16 cellular contexts compared by ENCODE assay signal in genomic region chr3:150311156-150311555, GRCh38.
DNase-seq lines count a peak whose midpoint lies in the region; ATAC-seq and TF ChIP-seq lines count a peak whose summit lies in the region.
"Had no signal": no experiment of that assay in that cellular context is flagged by ENCODE, and none has a peak within 500 bp of the region (broad histone marks: within the 10 kb centered on the region; RNA-seq: fewer than 3 reads in every experiment).

No MANE protein-coding gene starts in this region.

- no peaks in the 10 kb centered on the region for H3K9me3 Mint-ChIP-seq in Calu3 (ENCODE audit: low read depth, unreplicated experiment)
- H3K9me3 Mint-ChIP-seq in mesothelial cell of epicardium: peaks cover 12% of the 10 kb centered on the region
- H3K9me3 Mint-ChIP-seq in activated CD8-positive, alpha-beta T cell treated with anti-CD3 and anti-CD28 coated beads, Interleukin-2, amount 10 ng/mL, durations not matched to agents 7 days and 5 days (ENCODE audit: insufficient read depth): no peaks in the 10 kb centered on the region
- peaks cover 9% of the 10 kb centered on the region for H3K9me3 Mint-ChIP-seq in chondrocyte (ENCODE audit: low read depth)
- H3K9me3 Mint-ChIP-seq: CD8-positive, alpha-beta T cell had no signal

- H3K27ac Mint-ChIP-seq in Calu3 (ENCODE audit: unreplicated experiment) (peak overlapping the region; percentile 6), mesothelial cell of epicardium (peak overlapping the region; percentile 32), chondrocyte (ENCODE audit: unreplicated experiment) (no peak overlapping the region)
- H3K27ac Mint-ChIP-seq in activated CD8-positive, alpha-beta T cell treated with anti-CD3 and anti-CD28 coated beads, Interleukin-2, amount 10 ng/mL, durations not matched to agents 7 days and 5 days: no peak overlapping the region
- H3K27ac Mint-ChIP-seq: CD14-positive monocyte; CD8-positive, alpha-beta T cell; IgD-negative memory B cell had no signal

- H3K36me3 Mint-ChIP-seq in Calu3 (ENCODE audit: insufficient read depth, unreplicated experiment): peaks cover 6% of the 10 kb centered on the region
- no peaks in the 10 kb centered on the region for H3K36me3 Mint-ChIP-seq in mesothelial cell of epicardium
- no peaks in the 10 kb centered on the region for H3K36me3 Mint-ChIP-seq in activated CD8-positive, alpha-beta T cell treated with anti-CD3 and anti-CD28 coated beads, Interleukin-2, amount 10 ng/mL, durations not matched to agents 7 days and 5 days (ENCODE audit: low read depth)
- H3K36me3 Mint-ChIP-seq in chondrocyte (ENCODE audit: low read depth): no peaks in the 10 kb centered on the region
- H3K36me3 Mint-ChIP-seq: CD14-positive monocyte; CD8-positive, alpha-beta T cell had no signal

- no peak overlapping the region for H3K4me3 ChIP-seq in Panc1 (ENCODE audit: low read depth in 2 of 2, low read length in 2 of 2)
- no peak overlapping the region for H3K4me3 ChIP-seq in thyroid gland (replicated peaks in 1 of 3)

- CTCF ChIA-PET in Calu3 (lab: Charles Lee): no interaction called here
- CTCF ChIA-PET in Panc1 (lab: Charles Lee): no interaction called here
- CTCF ChIA-PET in activated CD8-positive, alpha-beta T cell treated with anti-CD3 and anti-CD28 coated beads, Interleukin-2, amount 10 ng/mL, durations not matched to agents 7 days and 5 days (lab: Charles Lee): no interaction called here

- in situ Hi-C loops in Panc1 (cut with HindIII; ENCODE audit: low pct_unique_long_range_greater_than_20kb, low sequenced_read_pairs): no loop called here

- no peak for TF ChIP-seq CTCF in Calu3 (IDR thresholded peaks at IDR 0.05; ENCODE audit: unreplicated experiment)
- TF ChIP-seq CTCF in Panc1 (IDR thresholded peaks at IDR 0.05): no peak
- no peak for TF ChIP-seq CTCF in mesothelial cell of epicardium (IDR thresholded peaks at IDR 0.05; ENCODE audit: unreplicated experiment)
- no peak for TF ChIP-seq CTCF in thyroid gland (IDR thresholded peaks at IDR 0.05)
- TF ChIP-seq CTCF in chondrocyte (IDR thresholded peaks at IDR 0.05): no peak

- ATAC-seq in Panc1: no peak
- no peak for ATAC-seq in activated CD8-positive, alpha-beta T cell treated with anti-CD3 and anti-CD28 coated beads, Interleukin-2, amount 10 ng/mL, durations not matched to agents 7 days and 5 days
- ATAC-seq: CD8-positive, alpha-beta T cell had no signal

- no peak overlapping the region for H3K4me3 Mint-ChIP-seq in Calu3 (ENCODE audit: low read depth, unreplicated experiment)
- H3K4me3 Mint-ChIP-seq in mesothelial cell of epicardium: no peak overlapping the region
- H3K4me3 Mint-ChIP-seq in activated CD8-positive, alpha-beta T cell treated with anti-CD3 and anti-CD28 coated beads, Interleukin-2, amount 10 ng/mL, durations not matched to agents 7 days and 5 days: no peak overlapping the region
- no peak overlapping the region for H3K4me3 Mint-ChIP-seq in chondrocyte (ENCODE audit: unreplicated experiment)
- H3K4me3 Mint-ChIP-seq: CD14-positive monocyte; CD8-positive, alpha-beta T cell; IgD-negative memory B cell had no signal

- H3K27ac ChIP-seq in Panc1 (ENCODE audit: low read length): peak overlapping the region; percentile 60
- peak overlapping the region; percentile 21 to 56 (median 37) for H3K27ac ChIP-seq in thyroid gland
- H3K27ac ChIP-seq: 22Rv1 had no signal

- TF ChIP-seq POLR2A in thyroid gland (IDR thresholded peaks at IDR 0.05): no peak

- WGBS in thyroid gland, 2 donors: 83 to 91% methylated on average over 1 of the region's 1 CpG

- H3K27me3 ChIP-seq in Panc1 (ENCODE audit: control insufficient read depth, insufficient read depth, low read length) (no peaks in the 10 kb centered on the region), thyroid gland (no peaks in the 10 kb centered on the region)

- POLR2A ChIA-PET in Panc1 (lab: Charles Lee): interaction anchor here (1.3 kb wide), 1 partner anchor 18 kb away, joined by 5 read pairs; no protein-coding TSS in a partner anchor
- POLR2A ChIA-PET in activated CD8-positive, alpha-beta T cell treated with anti-CD3 and anti-CD28 coated beads, Interleukin-2, amount 10 ng/mL, durations not matched to agents 7 days and 5 days (lab: Charles Lee): no interaction called here

- intact Hi-C loops in Calu3 (cut with micrococcal nuclease; ENCODE audit: unreplicated experiment) (no loop called here), Panc1 (cut with micrococcal nuclease; ENCODE audit: unreplicated experiment) (no loop called here), thyroid gland (cut with DNase I) (no loop called here)

- H3K4me1 ChIP-seq in Panc1 (ENCODE audit: control insufficient read depth, insufficient read depth, low read length) (peaks cover 13% of the 10 kb centered on the region), thyroid gland (peaks cover 20 to 24% of the 10 kb centered on the region in 2 donors)

- DNase-seq in Calu3 (no peak), Panc1 (ENCODE audit: low read depth, low spot score) (no peak), mesothelial cell of epicardium (ENCODE audit: low spot score in 2 of 2, unreplicated experiment in 2 of 2) (no peak), thyroid gland (no peak), chondrocyte (ENCODE audit: low spot score) (no peak), DMS114 treated with DMSO at 0.1 percent for 48 hours (lab: John Stamatoyannopoulos, UW; ENCODE audit: unreplicated experiment) (no peak)
- no peak for DNase-seq in activated CD8-positive, alpha-beta T cell treated with anti-CD3 and anti-CD28 coated beads, Interleukin-2, amount 10 ng/mL, durations not matched to agents 7 days and 5 days
- no peak for DNase-seq in effector CD4-positive, alpha-beta T cell
- DNase-seq: CD8-positive, alpha-beta T cell; COR-L47; DMS53; GF-D8; H7 had no signal

- peaks cover 32% of the 10 kb centered on the region; the same call in 1 of the 2 replicates for H3K9me3 ChIP-seq in Panc1 (ENCODE audit: control insufficient read depth, insufficient read depth, low read depth, low read length)
- no peaks in the 10 kb centered on the region for H3K9me3 ChIP-seq in thyroid gland

- H3K4me1 Mint-ChIP-seq in Calu3 (ENCODE audit: low read depth, unreplicated experiment) (peaks cover 65% of the 10 kb centered on the region), mesothelial cell of epicardium (peaks cover 50% of the 10 kb centered on the region), chondrocyte (ENCODE audit: low read depth) (peaks cover 18% of the 10 kb centered on the region)
- H3K4me1 Mint-ChIP-seq in activated CD8-positive, alpha-beta T cell treated with anti-CD3 and anti-CD28 coated beads, Interleukin-2, amount 10 ng/mL, durations not matched to agents 7 days and 5 days (ENCODE audit: low read depth): no peaks in the 10 kb centered on the region
- H3K4me1 Mint-ChIP-seq: CD14-positive monocyte, IgD-negative memory B cell had no signal

- BruUV-seq in Calu3 (replicated peaks; lab: Mats Ljungman, UMichigan) (no TSS peak), Panc1 (replicated peaks; lab: Mats Ljungman, UMichigan) (no TSS peak)

- H3K36me3 ChIP-seq in Panc1 (ENCODE audit: control insufficient read depth, insufficient read depth, low read length) (no peaks in the 10 kb centered on the region), thyroid gland (no peaks in the 10 kb centered on the region)

- H3K27me3 Mint-ChIP-seq in Calu3 (ENCODE audit: unreplicated experiment): no peaks in the 10 kb centered on the region
- no peaks in the 10 kb centered on the region for H3K27me3 Mint-ChIP-seq in mesothelial cell of epicardium (ENCODE audit: low read depth)
- H3K27me3 Mint-ChIP-seq in activated CD8-positive, alpha-beta T cell treated with anti-CD3 and anti-CD28 coated beads, Interleukin-2, amount 10 ng/mL, durations not matched to agents 7 days and 5 days (ENCODE audit: low read depth): peaks cover 15% of the 10 kb centered on the region
- H3K27me3 Mint-ChIP-seq in chondrocyte (ENCODE audit: low read depth): no peaks in the 10 kb centered on the region

Comparison
In these comparisons a context has a peak if more than half of its experiments do, and no peak if none do; other contexts are left out.
1. H3K27ac Mint-ChIP-seq: peak in Calu3 (single experiment) and mesothelial cell of epicardium (single experiment); none in activated CD8-positive, alpha-beta T cell treated with anti-CD3 and anti-CD28 coated beads, Interleukin-2, amount 10 ng/mL, durations not matched to agents 7 days and 5 days (single experiment) and chondrocyte (single experiment).